Comparison of ENCODE assay signal across 12 cellular contexts in genomic region chr3:118636841-118637240, GRCh38.
A peak's percentile ranks its signal among the peaks of the same experiment; 100 is the strongest.
DNase-seq lines count a peak whose midpoint lies in the region; ATAC-seq and TF ChIP-seq lines count a peak whose summit lies in the region.
"Had no signal": no experiment of that assay in that cellular context is flagged by ENCODE, and none has a peak within 500 bp of the region (broad histone marks: within the 10 kb centered on the region; RNA-seq: fewer than 3 reads in every experiment).

No MANE protein-coding gene starts in this region.

- intact Hi-C loops in uterus (cut with DNase I; ENCODE audit: low total_unique reads): no loop called here

- H3K27me3 ChIP-seq in uterus: no peaks in the 10 kb centered on the region

- H3K4me3 ChIP-seq in coronary artery (no peak overlapping the region), uterus (no peak overlapping the region)

- ATAC-seq in HG03378 (IDR thresholded peaks at IDR 0.05; ENCODE audit: unreplicated experiment): no peak
- ATAC-seq: activated T-cell treated with anti-CD3 and anti-CD28 coated beads, Interleukin-2, amount 50 U/mL, for 72 hours had no signal

- H3K4me1 ChIP-seq in uterus: no peaks in the 10 kb centered on the region

- H3K9me3 ChIP-seq in uterus: no peaks in the 10 kb centered on the region

- H3K36me3 ChIP-seq in uterus: no peaks in the 10 kb centered on the region

- no peak overlapping the region for H3K27ac ChIP-seq in coronary artery
- no peak overlapping the region for H3K27ac ChIP-seq in uterus

- DNase-seq in D341Med (ENCODE audit: low spot score) (peak; percentile 34), H4 (ENCODE audit: low spot score) (peak; percentile 51), RKO (ENCODE audit: low spot score) (peak; percentile 16), kidney tubule cell (ENCODE audit: low spot score) (peak; percentile 7), coronary artery (ENCODE audit: low spot score) (no peak), NCI-H510A treated with DMSO at 0.1 percent for 48 hours (lab: John Stamatoyannopoulos, UW) (no peak), uterus (no peak)
- DNase-seq: activated CD4-positive, CD25-positive, alpha-beta regulatory T cell treated with anti-CD3 and anti-CD28 coated beads, Interleukin-2, amount 50 U/mL, for 72 hours; activated T-cell treated with anti-CD3 and anti-CD28 coated beads, Interleukin-2, amount 50 U/mL, for 72 hours; nucleus accumbens; stimulated activated CD4-positive, alpha-beta T cell treated with anti-CD3 and anti-CD28 coated beads, Interleukin-4, amount 100 ng/mL, for 1 hour had no signal

- no peak for TF ChIP-seq CTCF in coronary artery (IDR thresholded peaks at IDR 0.05)
- TF ChIP-seq CTCF in uterus (IDR thresholded peaks at IDR 0.05): no peak

- TF ChIP-seq POLR2A in uterus (IDR thresholded peaks at IDR 0.05): no peak

Comparison
In these comparisons a context has a peak if more than half of its experiments do, and no peak if none do; other contexts are left out.
1. DNase-seq: peak in D341Med (single experiment), H4 (single experiment), RKO (single experiment) and kidney tubule cell (single experiment); none in coronary artery (single experiment), NCI-H510A treated with DMSO at 0.1 percent for 48 hours (single experiment) and uterus (0 of 2).